ENCODE assay signal across 12 cellular contexts in genomic region chr1:44268054-44268453, GRCh38. TPM values are rescaled to one million over a fixed set of nuclear protein-coding genes. Genes with fewer than 3 reads are reported as not detected.
A peak's percentile ranks its signal among the peaks of the same experiment; 100 is the strongest.
DNase-seq lines count a peak whose midpoint lies in the region; ATAC-seq and TF ChIP-seq lines count a peak whose summit lies in the region.
"Had no signal": no experiment of that assay in that cellular context is flagged by ENCODE, and none has a peak within 500 bp of the region (broad histone marks: within the 10 kb centered on the region; RNA-seq: fewer than 3 reads in every experiment).

No MANE protein-coding gene starts in this region.

- H3K4me3 Mint-ChIP-seq in Caco-2 (ENCODE audit: unreplicated experiment) = no peak overlapping the region
- H3K4me3 Mint-ChIP-seq: B cell; CD8-positive, alpha-beta T cell; GM23338 had no signal

- H3K36me3 Mint-ChIP-seq in Caco-2 (ENCODE audit: insufficient read depth, unreplicated experiment) = no peaks in the 10 kb centered on the region

- TF ChIP-seq CTCF in Caco-2 (IDR thresholded peaks at IDR 0.05; ENCODE audit: insufficient read depth in 1 of 2, low read depth in 1 of 2, low read length in 1 of 2, severe bottlenecking in 1 of 2, unreplicated experiment in 1 of 2) = no peak
- no peak for TF ChIP-seq CTCF in colonic mucosa (IDR thresholded peaks at IDR 0.05)
- TF ChIP-seq CTCF in mucosa of descending colon (IDR thresholded peaks at IDR 0.05) = no peak
- no peak for TF ChIP-seq CTCF in sigmoid colon (IDR thresholded peaks at IDR 0.05)

- peak overlapping the region in 1 of 2 donors; percentile 30 for H3K9ac ChIP-seq in colonic mucosa (ENCODE audit: low read depth in 2 of 2, low read length in 2 of 2)
- H3K9ac ChIP-seq: BLaER1 treated with 17β-estradiol and CSF1 and Interleukin-3, amounts not matched to agents 10 nM and 100 nM had no signal

- TF ChIP-seq EP300 in sigmoid colon (IDR thresholded peaks at IDR 0.05) = no peak

- H3K36me3 ChIP-seq in Caco-2 (ENCODE audit: control insufficient read depth, insufficient read depth, low read length) = no peaks in the 10 kb centered on the region
- no peaks in the 10 kb centered on the region for H3K36me3 ChIP-seq in colonic mucosa
- H3K36me3 ChIP-seq in mucosa of descending colon (ENCODE audit: low read depth) = no peaks in the 10 kb centered on the region
- no peaks in the 10 kb centered on the region for H3K36me3 ChIP-seq in sigmoid colon

- POLR2A ChIA-PET in Caco-2 (lab: Charles Lee) = no interaction called here

- H3K9me3 ChIP-seq in Caco-2 (no peaks in the 10 kb centered on the region), colonic mucosa (no peaks in the 10 kb centered on the region), mucosa of descending colon (no peaks in the 10 kb centered on the region), sigmoid colon (no peaks in the 10 kb centered on the region)
- H3K9me3 ChIP-seq: BLaER1 treated with 17β-estradiol and CSF1 and Interleukin-3, amounts not matched to agents 10 nM and 100 nM had no signal

- H3K27ac ChIP-seq in colonic mucosa (peak overlapping the region; percentile 81), sigmoid colon (no peak overlapping the region)
- H3K27ac ChIP-seq: HL-60 had no signal

- H3K4me3 ChIP-seq in Caco-2 (ENCODE audit: low read depth, low read length) (no peak overlapping the region), colonic mucosa (no peak overlapping the region), mucosa of descending colon (no peak overlapping the region), sigmoid colon (no peak overlapping the region)
- H3K4me3 ChIP-seq: BLaER1 treated with 17β-estradiol and CSF1 and Interleukin-3, amounts not matched to agents 10 nM and 100 nM; GM23338 had no signal

- H3K27me3 Mint-ChIP-seq in Caco-2 (ENCODE audit: insufficient read depth, unreplicated experiment) = no peaks in the 10 kb centered on the region
- H3K27me3 Mint-ChIP-seq: B cell had no signal

- 74 to 97% methylated on average over 1 of the region's 1 CpG for WGBS in sigmoid colon, 2 donors

- no peak for TF ChIP-seq POLR2A in sigmoid colon (IDR thresholded peaks at IDR 0.05)

- H3K27me3 ChIP-seq in Caco-2 (replicated peaks; ENCODE audit: control insufficient read depth, insufficient read depth, low read length) (no peaks in the 10 kb centered on the region), colonic mucosa (no peaks in the 10 kb centered on the region), sigmoid colon (no peaks in the 10 kb centered on the region)
- H3K27me3 ChIP-seq: BLaER1 treated with 17β-estradiol and CSF1 and Interleukin-3, amounts not matched to agents 10 nM and 100 nM had no signal

- intact Hi-C loops in Caco-2 (cut with micrococcal nuclease; ENCODE audit: unreplicated experiment) = no loop called here
- intact Hi-C loops in colonic mucosa (cut with DNase I) = no loop called here
- intact Hi-C loops in mucosa of descending colon (cut with DNase I, micrococcal nuclease) = no loop called here
- intact Hi-C loops in sigmoid colon (cut with DNase I) = no loop called here

- DNase-seq in Caco-2 (no peak), colonic mucosa (no peak), mucosa of descending colon (no peak), sigmoid colon (no peak), NCI-H2029 (lab: John Stamatoyannopoulos, UW) (no peak), MV-4-11 (lab: John Stamatoyannopoulos, UW) (no peak)
- DNase-seq: CD8-positive, alpha-beta T cell; HCEC 1CT had no signal

- H3K4me1 Mint-ChIP-seq in Caco-2 (ENCODE audit: low read depth, unreplicated experiment) = no peaks in the 10 kb centered on the region

- CTCF ChIA-PET in Caco-2 (lab: Charles Lee) = no interaction called here

- H3K4me1 ChIP-seq in Caco-2 (peaks cover 7% of the 10 kb centered on the region; the same call in 1 of the 2 replicates), colonic mucosa (peaks cover 30% of the 10 kb centered on the region), mucosa of descending colon (ENCODE audit: low read depth) (peaks cover 69% of the 10 kb centered on the region), sigmoid colon (peaks cover 0 to 12% (median 9%) of the 10 kb centered on the region in 4 donors)

- BruUV-seq in Caco-2 (replicated peaks; lab: Mats Ljungman, UMichigan) = no TSS peak

- no peaks in the 10 kb centered on the region for H3K9me3 Mint-ChIP-seq in Caco-2 (ENCODE audit: unreplicated experiment)
- H3K9me3 Mint-ChIP-seq: CD8-positive, alpha-beta T cell; GM23338 had no signal

- peak overlapping the region; percentile 55 for H3K27ac Mint-ChIP-seq in Caco-2 (ENCODE audit: unreplicated experiment)
- H3K27ac Mint-ChIP-seq: B cell; CD8-positive, alpha-beta T cell; GM23338 had no signal

- ATAC-seq in mucosa of descending colon = peak; percentile 43
- ATAC-seq: CD8-positive, alpha-beta T cell had no signal

RNA-seq across cellular contexts. Expression of gene DMAP1, which starts 54.8 kb away (rescaled TPM):
- total RNA-seq in Caco-2 (2022) (40.4 and 41.1 TPM in 2 replicates), colonic mucosa (10 to 100 TPM; 30.6 to 51.5 TPM), mucosa of descending colon (10 to 100 TPM; 40.8 to 52.0 (median 44.0) TPM), sigmoid colon (10 to 100 TPM; 32.3 to 67.0 (median 40.9) TPM)
- 10 to 100 TPM; 23.6 to 40.9 (median 27.6) TPM for polyA plus RNA-seq in sigmoid colon
